Comparison of ENCODE assay signal across 26 cellular contexts in the genomic region with DNA sequence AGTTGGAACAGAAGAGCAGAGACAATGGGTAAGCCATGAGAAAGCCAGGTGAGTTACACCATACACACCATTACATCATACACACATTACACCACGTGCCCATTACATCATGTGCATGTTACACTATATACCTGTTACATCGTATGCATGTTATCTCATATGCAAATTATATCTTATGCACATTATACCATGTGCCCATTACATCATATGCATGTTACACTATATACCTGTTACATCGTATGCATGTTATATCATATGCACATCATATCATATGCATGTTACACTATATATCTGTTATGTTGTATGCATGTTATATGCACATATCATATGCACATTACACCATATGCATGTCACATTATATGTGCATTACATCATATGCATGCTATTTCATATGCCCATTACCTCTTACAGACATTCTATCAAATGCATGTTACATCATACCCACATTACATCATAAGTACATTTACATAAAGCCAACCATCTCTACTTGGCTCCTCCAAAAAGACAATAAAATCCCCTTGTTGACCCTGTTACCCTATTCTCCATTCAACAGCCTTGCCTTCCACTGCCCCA.
"Had no signal": no experiment of that assay in that cellular context is flagged by ENCODE, and none has a peak within 500 bp of the region (broad histone marks: within the 10 kb centered on the region; RNA-seq: fewer than 3 reads in every experiment).

No MANE protein-coding gene starts in this region.

- H3K36me3 ChIP-seq: left ventricle myocardium inferior, neural progenitor cell, neutrophil, suprapubic skin, thoracic aorta, tibial artery, upper lobe of right lung had no signal

- H3K27ac ChIP-seq: hepatocyte, left ventricle myocardium inferior, neural progenitor cell, neutrophil, parathyroid adenoma, psoas muscle, skin epidermis, suprapubic skin, thoracic aorta, tibial artery, upper lobe of right lung had no signal

- H3K36me3 Mint-ChIP-seq: mesothelial cell of epicardium, natural killer cell had no signal

- H3K27ac Mint-ChIP-seq: mesothelial cell of epicardium; naive B cell; natural killer cell; nephron progenitor cell; neural progenitor cell; stimulated activated naive B cell treated with anti-CD40 and anti-IgM and Interleukin-4, amounts not matched to agents 10 μg/mL and 1 μg/mL and 100 μg/mL, for 72 hours had no signal

- H3K4me3 ChIP-seq: hepatocyte, left ventricle myocardium inferior, lung, neural progenitor cell, psoas muscle, skin epidermis, suprapubic skin, thoracic aorta, tibial artery, upper lobe of right lung had no signal

- H3K4me1 Mint-ChIP-seq: mesothelial cell of epicardium; naive B cell; natural killer cell; nephron progenitor cell; neural progenitor cell; stimulated activated naive B cell treated with anti-CD40 and anti-IgM and Interleukin-4, amounts not matched to agents 10 μg/mL and 1 μg/mL and 100 μg/mL, for 72 hours had no signal

- H3K9me3 ChIP-seq: neutrophil, psoas muscle, upper lobe of right lung had no signal

- H3K27me3 ChIP-seq: hepatocyte, neural progenitor cell, neutrophil, suprapubic skin, tibial artery, upper lobe of right lung had no signal

- FAIRE-seq: urothelium cell line had no signal

- H3K27me3 Mint-ChIP-seq: stimulated activated naive B cell treated with anti-CD40 and anti-IgM and Interleukin-4, amounts not matched to agents 10 μg/mL and 1 μg/mL and 100 μg/mL, for 72 hours had no signal

- DNase-seq: left ventricle myocardium inferior; mesendoderm; naive B cell; natural killer cell; nephron progenitor cell; occipital lobe; psoas muscle; stimulated activated CD4-positive, alpha-beta T cell treated with anti-CD3 and anti-CD28 coated beads, Interleukin-12 subunit alpha, Interleukin-12 subunit beta, amount 100 ng/mL, for 4 hours; stimulated activated CD4-positive, alpha-beta T cell treated with anti-CD3 and anti-CD28 coated beads, Interleukin-15, amount 100 ng/mL, for 24 hours; stimulated activated CD4-positive, alpha-beta T cell treated with anti-CD3 and anti-CD28 coated beads, Interleukin-2, amount 100 ng/mL, for 24 hours; stimulated activated CD4-positive, alpha-beta T cell treated with anti-CD3 and anti-CD28 coated beads, Interleukin-4, amount 100 ng/mL, for 1 hour; stimulated activated naive B cell treated with anti-CD40 and anti-IgM and Interleukin-4, amounts not matched to agents 10 μg/mL and 1 μg/mL and 100 μg/mL, for 72 hours; stimulated activated naive CD8-positive, alpha-beta T cell treated with anti-CD3 and anti-CD28 coated beads, Interleukin-15, Interleukin-2, amounts not matched to agents 100 U/mL and 50 U/mL, for 24 hours; tibial artery; trophoblast cell; upper lobe of right lung had no signal

- H3K4me1 ChIP-seq: left ventricle myocardium inferior, neural progenitor cell, parathyroid adenoma, psoas muscle, suprapubic skin, tibial artery, upper lobe of right lung had no signal

- H3K4me3 Mint-ChIP-seq: mesothelial cell of epicardium; natural killer cell; nephron progenitor cell; neural progenitor cell; stimulated activated naive B cell treated with anti-CD40 and anti-IgM and Interleukin-4, amounts not matched to agents 10 μg/mL and 1 μg/mL and 100 μg/mL, for 72 hours had no signal
